1 cellular context compared by ENCODE assay signal in the genomic region with DNA sequence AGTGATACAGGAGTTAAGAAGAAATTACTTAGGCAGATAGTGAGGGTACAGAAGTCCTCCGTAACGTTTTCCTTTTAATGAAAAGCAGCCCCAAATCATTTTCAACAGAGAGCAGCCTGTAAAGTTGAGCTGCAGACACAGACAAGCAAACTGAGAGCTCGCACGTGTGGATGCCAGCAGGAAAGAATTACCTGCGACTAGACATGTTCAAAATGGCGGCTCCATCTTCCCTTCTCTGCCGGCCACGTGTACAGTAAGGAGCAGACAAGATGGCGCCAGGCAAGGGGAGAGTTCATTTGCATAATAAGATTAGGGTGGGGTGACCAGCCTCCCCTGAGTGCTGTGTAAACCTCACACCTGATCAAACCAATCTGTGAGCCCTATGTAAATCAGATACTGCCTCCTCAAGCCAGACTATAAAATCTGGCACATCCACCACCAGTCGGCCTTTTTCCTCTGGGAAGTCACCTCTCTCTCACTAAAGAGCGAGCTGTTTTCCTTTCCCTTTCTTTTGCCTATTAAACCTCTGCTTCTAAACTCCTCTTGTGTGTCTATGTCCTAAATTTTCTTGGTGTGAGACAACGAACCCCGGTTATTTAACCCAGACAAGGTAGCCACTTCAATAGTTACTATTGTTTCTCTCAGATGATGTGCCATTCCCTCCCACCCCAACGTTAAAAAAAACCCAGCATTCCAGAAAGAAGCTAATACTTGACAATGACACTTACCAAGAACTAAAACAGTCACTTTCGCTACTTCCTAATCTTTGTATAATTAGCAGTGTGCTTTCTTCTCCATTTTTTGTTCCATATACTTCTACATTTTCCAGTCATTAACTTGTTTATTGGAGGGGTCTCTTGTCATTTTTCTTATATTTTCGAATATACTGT.
TF ChIP-seq lines count a peak whose summit lies in the region.

No MANE protein-coding gene starts in this region.

TF ChIP-seq in K562, 482 proteins besides CTCF, POLR2A, EP300 and RAD21 (continued from another document and continues in another):
- TF ChIP-seq, protein P1, sequence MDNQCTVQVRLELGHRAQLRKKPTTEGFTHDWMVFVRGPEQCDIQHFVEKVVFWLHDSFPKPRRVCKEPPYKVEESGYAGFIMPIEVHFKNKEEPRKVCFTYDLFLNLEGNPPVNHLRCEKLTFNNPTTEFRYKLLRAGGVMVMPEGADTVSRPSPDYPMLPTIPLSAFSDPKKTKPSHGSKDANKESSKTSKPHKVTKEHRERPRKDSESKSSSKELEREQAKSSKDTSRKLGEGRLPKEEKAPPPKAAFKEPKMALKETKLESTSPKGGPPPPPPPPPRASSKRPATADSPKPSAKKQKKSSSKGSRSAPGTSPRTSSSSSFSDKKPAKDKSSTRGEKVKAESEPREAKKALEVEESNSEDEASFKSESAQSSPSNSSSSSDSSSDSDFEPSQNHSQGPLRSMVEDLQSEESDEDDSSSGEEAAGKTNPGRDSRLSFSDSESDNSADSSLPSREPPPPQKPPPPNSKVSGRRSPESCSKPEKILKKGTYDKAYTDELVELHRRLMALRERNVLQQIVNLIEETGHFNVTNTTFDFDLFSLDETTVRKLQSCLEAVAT (IDR thresholded peaks at IDR 0.05), result peak; percentile 49 to 54; a peak in 1 of 4 replicates
- TF ChIP-seq HSF4 (CRISPR knock-in tag; IDR thresholded peaks at IDR 0.05; ENCODE audit: borderline replicate concordance), result peak; percentile 67; the same call in 1 of the 2 replicates
- TF ChIP-seq CREM (IDR thresholded peaks at IDR 0.05; ENCODE audit: low read depth), result peak; percentile 37; the same call in 1 of the 2 replicates
- TF ChIP-seq, protein P2, sequence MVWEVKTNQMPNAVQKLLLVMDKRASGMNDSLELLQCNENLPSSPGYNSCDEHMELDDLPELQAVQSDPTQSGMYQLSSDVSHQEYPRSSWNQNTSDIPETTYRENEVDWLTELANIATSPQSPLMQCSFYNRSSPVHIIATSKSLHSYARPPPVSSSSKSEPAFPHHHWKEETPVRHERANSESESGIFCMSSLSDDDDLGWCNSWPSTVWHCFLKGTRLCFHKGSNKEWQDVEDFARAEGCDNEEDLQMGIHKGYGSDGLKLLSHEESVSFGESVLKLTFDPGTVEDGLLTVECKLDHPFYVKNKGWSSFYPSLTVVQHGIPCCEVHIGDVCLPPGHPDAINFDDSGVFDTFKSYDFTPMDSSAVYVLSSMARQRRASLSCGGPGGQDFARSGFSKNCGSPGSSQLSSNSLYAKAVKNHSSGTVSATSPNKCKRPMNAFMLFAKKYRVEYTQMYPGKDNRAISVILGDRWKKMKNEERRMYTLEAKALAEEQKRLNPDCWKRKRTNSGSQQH (CRISPR knock-in tag; IDR thresholded peaks at IDR 0.05), result 0 out of 2 replicates have a peak, but pooled peaks have one; percentile 21
- TF ChIP-seq, protein P3, sequence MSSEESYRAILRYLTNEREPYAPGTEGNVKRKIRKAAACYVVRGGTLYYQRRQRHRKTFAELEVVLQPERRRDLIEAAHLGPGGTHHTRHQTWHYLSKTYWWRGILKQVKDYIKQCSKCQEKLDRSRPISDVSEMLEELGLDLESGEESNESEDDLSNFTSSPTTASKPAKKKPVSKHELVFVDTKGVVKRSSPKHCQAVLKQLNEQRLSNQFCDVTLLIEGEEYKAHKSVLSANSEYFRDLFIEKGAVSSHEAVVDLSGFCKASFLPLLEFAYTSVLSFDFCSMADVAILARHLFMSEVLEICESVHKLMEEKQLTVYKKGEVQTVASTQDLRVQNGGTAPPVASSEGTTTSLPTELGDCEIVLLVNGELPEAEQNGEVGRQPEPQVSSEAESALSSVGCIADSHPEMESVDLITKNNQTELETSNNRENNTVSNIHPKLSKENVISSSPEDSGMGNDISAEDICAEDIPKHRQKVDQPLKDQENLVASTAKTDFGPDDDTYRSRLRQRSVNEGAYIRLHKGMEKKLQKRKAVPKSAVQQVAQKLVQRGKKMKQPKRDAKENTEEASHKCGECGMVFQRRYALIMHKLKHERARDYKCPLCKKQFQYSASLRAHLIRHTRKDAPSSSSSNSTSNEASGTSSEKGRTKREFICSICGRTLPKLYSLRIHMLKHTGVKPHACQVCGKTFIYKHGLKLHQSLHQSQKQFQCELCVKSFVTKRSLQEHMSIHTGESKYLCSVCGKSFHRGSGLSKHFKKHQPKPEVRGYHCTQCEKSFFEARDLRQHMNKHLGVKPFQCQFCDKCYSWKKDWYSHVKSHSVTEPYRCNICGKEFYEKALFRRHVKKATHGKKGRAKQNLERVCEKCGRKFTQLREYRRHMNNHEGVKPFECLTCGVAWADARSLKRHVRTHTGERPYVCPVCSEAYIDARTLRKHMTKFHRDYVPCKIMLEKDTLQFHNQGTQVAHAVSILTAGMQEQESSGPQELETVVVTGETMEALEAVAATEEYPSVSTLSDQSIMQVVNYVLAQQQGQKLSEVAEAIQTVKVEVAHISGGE (CRISPR knock-in tag; IDR thresholded peaks at IDR 0.05), result peak in 1 of 3 experiments; percentile 57; a peak in 2 of 6 replicates
- TF ChIP-seq POLR2G (IDR thresholded peaks at IDR 0.05; ENCODE audit: low read depth, low read length), result 0 out of 2 replicates have a peak, but pooled peaks have one; percentile 23
- TF ChIP-seq, protein P4, sequence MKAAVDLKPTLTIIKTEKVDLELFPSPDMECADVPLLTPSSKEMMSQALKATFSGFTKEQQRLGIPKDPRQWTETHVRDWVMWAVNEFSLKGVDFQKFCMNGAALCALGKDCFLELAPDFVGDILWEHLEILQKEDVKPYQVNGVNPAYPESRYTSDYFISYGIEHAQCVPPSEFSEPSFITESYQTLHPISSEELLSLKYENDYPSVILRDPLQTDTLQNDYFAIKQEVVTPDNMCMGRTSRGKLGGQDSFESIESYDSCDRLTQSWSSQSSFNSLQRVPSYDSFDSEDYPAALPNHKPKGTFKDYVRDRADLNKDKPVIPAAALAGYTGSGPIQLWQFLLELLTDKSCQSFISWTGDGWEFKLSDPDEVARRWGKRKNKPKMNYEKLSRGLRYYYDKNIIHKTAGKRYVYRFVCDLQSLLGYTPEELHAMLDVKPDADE (conservative IDR thresholded peaks at IDR 0.05; ENCODE audit: control insufficient read depth, low read depth, low read length), result no peak
- 0 out of 2 replicates have a peak, but pooled peaks have one; percentile 6 for TF ChIP-seq ZNF239 (CRISPR knock-in tag; IDR thresholded peaks at IDR 0.05)
- TF ChIP-seq FOXA3 (CRISPR knock-in tag; conservative IDR thresholded peaks at IDR 0.05 in 1 of 2, IDR thresholded peaks at IDR 0.05 in 1 of 2), result peak in 1 of 2 experiments; percentile 56; a peak in 1 of 4 replicates
- TF ChIP-seq, protein P5, sequence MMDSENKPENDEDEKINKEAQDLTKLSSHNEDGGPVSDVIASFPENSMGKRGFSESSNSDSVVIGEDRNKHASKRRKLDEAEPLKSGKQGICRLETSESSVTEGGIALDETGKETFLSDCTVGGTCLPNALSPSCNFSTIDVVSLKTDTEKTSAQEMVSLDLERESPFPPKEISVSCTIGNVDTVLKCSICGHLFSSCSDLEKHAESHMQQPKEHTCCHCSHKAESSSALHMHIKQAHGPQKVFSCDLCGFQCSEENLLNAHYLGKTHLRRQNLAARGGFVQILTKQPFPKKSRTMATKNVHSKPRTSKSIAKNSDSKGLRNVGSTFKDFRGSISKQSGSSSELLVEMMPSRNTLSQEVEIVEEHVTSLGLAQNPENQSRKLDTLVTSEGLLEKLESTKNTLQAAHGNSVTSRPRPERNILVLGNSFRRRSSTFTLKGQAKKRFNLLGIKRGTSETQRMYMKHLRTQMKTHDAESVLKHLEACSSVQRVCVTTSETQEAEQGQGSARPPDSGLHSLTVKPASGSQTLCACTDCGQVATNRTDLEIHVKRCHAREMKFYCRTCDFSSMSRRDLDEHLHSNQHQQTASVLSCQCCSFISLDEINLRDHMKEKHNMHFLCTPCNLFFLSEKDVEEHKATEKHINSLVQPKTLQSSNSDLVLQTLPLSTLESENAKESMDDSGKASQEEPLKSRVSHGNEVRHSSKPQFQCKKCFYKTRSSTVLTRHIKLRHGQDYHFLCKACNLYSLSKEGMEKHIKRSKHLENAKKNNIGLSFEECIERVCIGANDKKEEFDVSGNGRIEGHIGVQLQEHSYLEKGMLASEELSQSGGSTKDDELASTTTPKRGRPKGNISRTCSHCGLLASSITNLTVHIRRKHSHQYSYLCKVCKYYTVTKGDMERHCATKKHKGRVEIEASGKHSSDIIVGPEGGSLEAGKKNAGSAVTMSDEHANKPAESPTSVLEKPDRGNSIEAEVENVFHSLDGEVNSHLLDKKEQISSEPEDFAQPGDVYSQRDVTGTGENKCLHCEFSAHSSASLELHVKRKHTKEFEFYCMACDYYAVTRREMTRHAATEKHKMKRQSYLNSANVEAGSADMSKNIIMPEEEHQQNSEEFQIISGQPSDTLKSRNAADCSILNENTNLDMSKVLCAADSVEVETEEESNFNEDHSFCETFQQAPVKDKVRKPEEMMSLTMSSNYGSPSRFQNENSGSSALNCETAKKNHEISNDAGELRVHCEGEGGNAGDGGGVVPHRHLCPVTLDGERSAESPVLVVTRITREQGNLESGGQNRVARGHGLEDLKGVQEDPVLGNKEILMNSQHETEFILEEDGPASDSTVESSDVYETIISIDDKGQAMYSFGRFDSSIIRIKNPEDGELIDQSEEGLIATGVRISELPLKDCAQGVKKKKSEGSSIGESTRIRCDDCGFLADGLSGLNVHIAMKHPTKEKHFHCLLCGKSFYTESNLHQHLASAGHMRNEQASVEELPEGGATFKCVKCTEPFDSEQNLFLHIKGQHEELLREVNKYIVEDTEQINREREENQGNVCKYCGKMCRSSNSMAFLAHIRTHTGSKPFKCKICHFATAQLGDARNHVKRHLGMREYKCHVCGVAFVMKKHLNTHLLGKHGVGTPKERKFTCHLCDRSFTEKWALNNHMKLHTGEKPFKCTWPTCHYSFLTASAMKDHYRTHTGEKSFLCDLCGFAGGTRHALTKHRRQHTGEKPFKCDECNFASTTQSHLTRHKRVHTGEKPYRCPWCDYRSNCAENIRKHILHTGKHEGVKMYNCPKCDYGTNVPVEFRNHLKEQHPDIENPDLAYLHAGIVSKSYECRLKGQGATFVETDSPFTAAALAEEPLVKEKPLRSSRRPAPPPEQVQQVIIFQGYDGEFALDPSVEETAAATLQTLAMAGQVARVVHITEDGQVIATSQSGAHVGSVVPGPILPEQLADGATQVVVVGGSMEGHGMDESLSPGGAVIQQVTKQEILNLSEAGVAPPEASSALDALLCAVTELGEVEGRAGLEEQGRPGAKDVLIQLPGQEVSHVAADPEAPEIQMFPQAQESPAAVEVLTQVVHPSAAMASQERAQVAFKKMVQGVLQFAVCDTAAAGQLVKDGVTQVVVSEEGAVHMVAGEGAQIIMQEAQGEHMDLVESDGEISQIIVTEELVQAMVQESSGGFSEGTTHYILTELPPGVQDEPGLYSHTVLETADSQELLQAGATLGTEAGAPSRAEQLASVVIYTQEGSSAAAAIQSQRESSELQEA (IDR thresholded peaks at IDR 0.05; ENCODE audit: low read depth), result no peak
- no peak for TF ChIP-seq ZNF324 (CRISPR knock-in tag; IDR thresholded peaks at IDR 0.05)
- TF ChIP-seq, protein P6, sequence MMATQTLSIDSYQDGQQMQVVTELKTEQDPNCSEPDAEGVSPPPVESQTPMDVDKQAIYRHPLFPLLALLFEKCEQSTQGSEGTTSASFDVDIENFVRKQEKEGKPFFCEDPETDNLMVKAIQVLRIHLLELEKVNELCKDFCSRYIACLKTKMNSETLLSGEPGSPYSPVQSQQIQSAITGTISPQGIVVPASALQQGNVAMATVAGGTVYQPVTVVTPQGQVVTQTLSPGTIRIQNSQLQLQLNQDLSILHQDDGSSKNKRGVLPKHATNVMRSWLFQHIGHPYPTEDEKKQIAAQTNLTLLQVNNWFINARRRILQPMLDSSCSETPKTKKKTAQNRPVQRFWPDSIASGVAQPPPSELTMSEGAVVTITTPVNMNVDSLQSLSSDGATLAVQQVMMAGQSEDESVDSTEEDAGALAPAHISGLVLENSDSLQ (IDR thresholded peaks at IDR 0.05), result no peak
- TF ChIP-seq, protein P7, sequence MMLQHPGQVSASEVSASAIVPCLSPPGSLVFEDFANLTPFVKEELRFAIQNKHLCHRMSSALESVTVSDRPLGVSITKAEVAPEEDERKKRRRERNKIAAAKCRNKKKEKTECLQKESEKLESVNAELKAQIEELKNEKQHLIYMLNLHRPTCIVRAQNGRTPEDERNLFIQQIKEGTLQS (IDR thresholded peaks at IDR 0.05), result no peak
- TF ChIP-seq, protein P7 (CRISPR knock-in tag; conservative IDR thresholded peaks at IDR 0.05), result no peak
- no peak for TF ChIP-seq CHD4 (IDR thresholded peaks at IDR 0.05; ENCODE audit: insufficient read depth, insufficient replicate concordance, low read depth, low read length, poor library complexity, severe bottlenecking)
- no peak for TF ChIP-seq RBM25 (IDR thresholded peaks at IDR 0.05; ENCODE audit: low read depth, low read length, severe bottlenecking)
- TF ChIP-seq ZNF282 (CRISPR knock-in tag; IDR thresholded peaks at IDR 0.05), result no peak
- peak; percentile 66 for TF ChIP-seq CXXC5 (CRISPR knock-in tag; IDR thresholded peaks at IDR 0.05)
- no peak for TF ChIP-seq U2AF1 (optimal IDR thresholded peaks at IDR 0.05; ENCODE audit: low read depth, low read length)
- TF ChIP-seq POLR2B (IDR thresholded peaks at IDR 0.05; ENCODE audit: low read depth, partially characterized antibody), result peak; percentile 69
- no peak; the same call in 1 of the 2 replicates for TF ChIP-seq PML (IDR thresholded peaks at IDR 0.05; ENCODE audit: low read length)
- TF ChIP-seq, protein P8, sequence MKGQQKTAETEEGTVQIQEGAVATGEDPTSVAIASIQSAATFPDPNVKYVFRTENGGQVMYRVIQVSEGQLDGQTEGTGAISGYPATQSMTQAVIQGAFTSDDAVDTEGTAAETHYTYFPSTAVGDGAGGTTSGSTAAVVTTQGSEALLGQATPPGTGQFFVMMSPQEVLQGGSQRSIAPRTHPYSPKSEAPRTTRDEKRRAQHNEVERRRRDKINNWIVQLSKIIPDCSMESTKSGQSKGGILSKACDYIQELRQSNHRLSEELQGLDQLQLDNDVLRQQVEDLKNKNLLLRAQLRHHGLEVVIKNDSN (CRISPR knock-in tag; IDR thresholded peaks at IDR 0.05), result peak; percentile 69
- TF ChIP-seq, protein P9, sequence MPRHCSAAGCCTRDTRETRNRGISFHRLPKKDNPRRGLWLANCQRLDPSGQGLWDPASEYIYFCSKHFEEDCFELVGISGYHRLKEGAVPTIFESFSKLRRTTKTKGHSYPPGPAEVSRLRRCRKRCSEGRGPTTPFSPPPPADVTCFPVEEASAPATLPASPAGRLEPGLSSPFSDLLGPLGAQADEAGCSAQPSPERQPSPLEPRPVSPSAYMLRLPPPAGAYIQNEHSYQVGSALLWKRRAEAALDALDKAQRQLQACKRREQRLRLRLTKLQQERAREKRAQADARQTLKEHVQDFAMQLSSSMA (CRISPR knock-in tag; IDR thresholded peaks at IDR 0.05), result no peak
- TF ChIP-seq, protein P10, sequence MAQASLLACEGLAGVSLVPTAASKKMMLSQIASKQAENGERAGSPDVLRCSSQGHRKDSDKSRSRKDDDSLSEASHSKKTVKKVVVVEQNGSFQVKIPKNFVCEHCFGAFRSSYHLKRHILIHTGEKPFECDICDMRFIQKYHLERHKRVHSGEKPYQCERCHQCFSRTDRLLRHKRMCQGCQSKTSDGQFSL (CRISPR knock-in tag; IDR thresholded peaks at IDR 0.05), result no peak
- TF ChIP-seq, protein P10 (tag; IDR thresholded peaks at IDR 0.05), result peak in 1 of 2 experiments; percentile 57; a peak in 1 of 4 replicates
- no peak for TF ChIP-seq SMARCB1 (IDR thresholded peaks at IDR 0.05; ENCODE audit: insufficient read length, low read depth)
- TF ChIP-seq EGR1 (conservative IDR thresholded peaks at IDR 0.05), result no peak
- TF ChIP-seq BHLHE40 (IDR thresholded peaks at IDR 0.05; ENCODE audit: low read length), result 0 out of 2 replicates have a peak, but pooled peaks have one; percentile 39
- no peak for TF ChIP-seq XRCC3 (IDR thresholded peaks at IDR 0.05)
- TF ChIP-seq NCOA1 (IDR thresholded peaks at IDR 0.05; ENCODE audit: low read depth), result no peak
